9 cellular contexts compared by ENCODE assay signal in the genomic region with DNA sequence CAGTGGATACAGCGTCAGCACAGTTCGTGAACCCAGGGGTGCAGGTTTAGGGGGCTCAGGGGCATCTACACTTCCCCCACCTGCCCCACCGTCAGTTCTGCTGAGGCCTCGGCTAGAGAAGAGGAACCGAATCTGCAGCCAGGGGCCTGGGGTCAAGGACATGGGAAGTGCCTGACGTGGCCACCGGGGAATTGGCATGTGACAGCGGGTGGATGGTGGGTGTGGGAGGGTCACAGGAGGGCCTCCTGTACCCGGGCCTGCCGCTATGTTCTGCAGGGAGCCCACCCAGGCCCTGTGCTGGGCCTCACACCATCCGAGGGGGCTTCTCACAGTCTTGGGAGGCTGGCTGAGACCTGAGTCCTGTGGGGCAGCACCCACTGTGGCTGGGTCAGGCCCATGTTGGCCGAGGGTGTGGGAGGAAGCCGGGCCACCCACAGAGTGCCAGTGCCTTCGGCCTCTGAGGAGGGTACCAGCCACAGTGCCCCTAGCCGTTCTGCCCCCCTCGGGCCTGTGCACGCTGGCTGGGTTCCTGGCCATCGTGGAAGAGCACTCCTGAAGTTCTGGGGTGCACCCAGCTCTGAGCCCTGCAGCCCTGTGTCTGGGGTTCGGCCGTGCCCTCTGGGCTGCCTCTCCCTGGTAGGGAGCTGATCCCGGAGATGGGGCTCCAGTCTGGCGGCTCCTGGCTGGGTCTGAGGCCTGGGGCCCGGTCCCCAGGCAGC. TPM values are rescaled to one million over a fixed set of nuclear protein-coding genes. Genes with fewer than 3 reads are reported as not detected.
A peak's percentile ranks its signal among the peaks of the same experiment; 100 is the strongest.
DNase-seq lines count a peak whose midpoint lies in the region; ATAC-seq lines count a peak whose summit lies in the region.
"Had no signal": no experiment of that assay in that cellular context is flagged by ENCODE, and none has a peak within 500 bp of the region (broad histone marks: within the 10 kb centered on the region; RNA-seq: fewer than 3 reads in every experiment).

No MANE protein-coding gene starts in this region.

- DNase-seq in SKM-1 (lab: John Stamatoyannopoulos, UW; ENCODE audit: unreplicated experiment) (peak; percentile 51), left colon (peak; percentile 68 to 69), substantia nigra (lab: John Stamatoyannopoulos, UW) (peak in 25 of 49 donors; percentile 18 to 70 (median 43)), NCI-H526 (lab: John Stamatoyannopoulos, UW) (no peak)
- no peak for DNase-seq in activated CD8-positive, alpha-beta memory T cell treated with anti-CD3 and anti-CD28 coated beads, Interleukin-2, amount 50 U/mL, for 48 hours
- DNase-seq in activated effector memory CD4-positive, alpha-beta T cell treated with Interleukin-2 at 50 U/mL for 16 hours = no peak

- peak overlapping the region; percentile 53 for H3K27ac ChIP-seq in substantia nigra (ENCODE audit: low read depth, low read length, poor library complexity, severe bottlenecking)

- intact Hi-C loops in left colon (cut with DNase I, micrococcal nuclease) = no loop called here

- peak; percentile 39 for ATAC-seq in GM21723 (IDR thresholded peaks at IDR 0.05; ENCODE audit: unreplicated experiment)
- ATAC-seq in left colon = no peak
- ATAC-seq in GM18907 (IDR thresholded peaks at IDR 0.05; ENCODE audit: unreplicated experiment) = no peak

RNA-seq across cellular contexts. Expression of a gene that starts 5.9 kb away (rescaled TPM):
- 10 to 100 TPM; 31.3 to 51.0 TPM for total RNA-seq in left colon

RNA-seq across cellular contexts. Expression of a gene that starts 50.3 kb away (rescaled TPM):
- under 1 TPM in 1 of 2 donors, not detected in 1; 0.28 TPM for total RNA-seq in left colon
- total RNA-seq: pulmonary artery endothelial cell had no signal

Comparison
In these comparisons a context has a peak if more than half of its experiments do, and no peak if none do; other contexts are left out.
1. DNase-seq: peak in SKM-1 (single experiment), left colon (2 of 2) and substantia nigra (25 of 49); none in activated CD8-positive, alpha-beta memory T cell treated with anti-CD3 and anti-CD28 coated beads, Interleukin-2, amount 50 U/mL, for 48 hours (single experiment), NCI-H526 (0 of 2) and activated effector memory CD4-positive, alpha-beta T cell treated with Interleukin-2 at 50 U/mL for 16 hours (single experiment).